18 cellular contexts compared by ENCODE assay signal in the genomic region with DNA sequence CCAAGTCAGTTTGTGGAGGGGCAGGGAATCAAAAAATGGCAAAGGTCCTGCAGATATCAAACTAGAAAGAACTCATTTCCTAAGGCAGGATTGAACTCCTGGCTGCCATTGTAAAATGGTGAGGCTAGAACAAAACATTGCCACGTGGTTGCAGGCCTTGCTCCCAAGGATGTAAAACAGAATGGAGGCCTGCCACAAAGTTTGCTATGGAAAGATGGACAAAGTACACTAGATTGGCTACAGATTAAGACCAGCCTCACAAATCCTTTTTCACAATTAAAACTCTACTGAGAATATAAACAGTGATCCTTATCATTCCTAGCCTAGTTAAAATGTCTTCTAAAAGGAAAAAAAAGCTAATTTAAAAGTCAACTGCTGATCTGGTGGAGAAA. TPM values are rescaled to one million over a fixed set of nuclear protein-coding genes. Genes with fewer than 3 reads are reported as not detected.
A peak's percentile ranks its signal among the peaks of the same experiment; 100 is the strongest.
DNase-seq lines count a peak whose midpoint lies in the region; ATAC-seq and TF ChIP-seq lines count a peak whose summit lies in the region.
"Had no signal": no experiment of that assay in that cellular context is flagged by ENCODE, and none has a peak within 500 bp of the region (broad histone marks: within the 10 kb centered on the region; RNA-seq: fewer than 3 reads in every experiment).

No MANE protein-coding gene starts in this region.

- H3K36me3 ChIP-seq in right atrium auricular region (no peaks in the 10 kb centered on the region), parathyroid adenoma (ENCODE audit: control insufficient read depth, insufficient read depth, low read length) (no peaks in the 10 kb centered on the region), uterus (no peaks in the 10 kb centered on the region)

- peaks cover 36 to 68% (median 57%) of the 10 kb centered on the region in 3 donors for H3K4me1 Mint-ChIP-seq in T-cell

- intact Hi-C loops in cardiac septum (cut with DNase I) = loop anchor here (2.0 kb wide), 1 partner anchor 31 kb away; a partner anchor contains a TSS
- intact Hi-C loops in uterus (cut with DNase I; ENCODE audit: low total_unique reads) = no loop called here
- intact Hi-C loops in posterior vena cava (cut with DNase I) = no loop called here

- CTCF ChIA-PET in T-cell (lab: Charles Lee) = no interaction called here

- peaks cover 0 to 33% of the 10 kb centered on the region in 2 donors for H3K4me1 ChIP-seq in right atrium auricular region
- H3K4me1 ChIP-seq in parathyroid adenoma = no peaks in the 10 kb centered on the region
- no peaks in the 10 kb centered on the region for H3K4me1 ChIP-seq in uterus

- no peaks in the 10 kb centered on the region for H3K27me3 ChIP-seq in right atrium auricular region
- no peaks in the 10 kb centered on the region for H3K27me3 ChIP-seq in parathyroid adenoma (ENCODE audit: control insufficient read depth, insufficient read depth, low read length)
- H3K27me3 ChIP-seq in uterus = no peaks in the 10 kb centered on the region

- no peak overlapping the region for H3K9ac ChIP-seq in parathyroid adenoma

- DNase-seq in right atrium auricular region (ENCODE audit: low spot score) (no peak), cardiac septum (ENCODE audit: low spot score) (no peak), T-cell (no peak), uterus (no peak), coronary artery (ENCODE audit: low spot score) (no peak), posterior vena cava (ENCODE audit: low spot score) (no peak)
- DNase-seq: activated CD4-positive, alpha-beta T cell treated with anti-CD3 and anti-CD28 coated beads for 36 hours; activated T-cell treated with anti-CD3 and anti-CD28 coated beads, Interleukin-2, amount 50 U/mL, for 1 hour; central memory CD4-positive, alpha-beta T cell; COR-L47; GDM1; MM.1S; NCI-H2081 treated with DMSO at 0.1 percent for 48 hours; NCI-H526 treated with DMSO at 0.1 percent for 48 hours; T-helper 2 cell had no signal

- POLR2A ChIA-PET in T-cell (lab: Charles Lee) = no interaction called here

- H2AFZ ChIP-seq in parathyroid adenoma = no peak overlapping the region

- TF ChIP-seq CTCF in right atrium auricular region (IDR thresholded peaks at IDR 0.05) (no peak), parathyroid adenoma (IDR thresholded peaks at IDR 0.05) (no peak), uterus (IDR thresholded peaks at IDR 0.05) (no peak), coronary artery (IDR thresholded peaks at IDR 0.05) (no peak)

- peaks cover 39% of the 10 kb centered on the region for H3K36me3 Mint-ChIP-seq in T-cell

- H3K9me3 ChIP-seq in right atrium auricular region (peaks cover 0 to 30% of the 10 kb centered on the region in 2 donors), parathyroid adenoma (ENCODE audit: control insufficient read depth, low read length) (no peaks in the 10 kb centered on the region), uterus (peaks cover 0 to 17% of the 10 kb centered on the region in 2 donors)

- peak overlapping the region in 2 of 3 donors; percentile 5 to 69 for H3K4me3 Mint-ChIP-seq in T-cell
- H3K4me3 Mint-ChIP-seq: activated CD4-positive, alpha-beta T cell treated with anti-CD3 and anti-CD28 coated beads for 36 hours had no signal

- ATAC-seq in T-cell (replicated peaks in 1 of 4) (no peak), HG02981 (IDR thresholded peaks at IDR 0.05; ENCODE audit: unreplicated experiment) (no peak)
- ATAC-seq: activated CD4-positive, alpha-beta T cell treated with anti-CD3 and anti-CD28 coated beads for 36 hours had no signal

- H3K4me3 ChIP-seq in right atrium auricular region (no peak overlapping the region), parathyroid adenoma (ENCODE audit: low read depth, low read length) (no peak overlapping the region), uterus (no peak overlapping the region), coronary artery (no peak overlapping the region)

- no peak overlapping the region for H3K4me2 ChIP-seq in parathyroid adenoma (ENCODE audit: low read length)

- H3K27ac ChIP-seq in right atrium auricular region = peak overlapping the region; percentile 68 to 84
- H3K27ac ChIP-seq in parathyroid adenoma = peak overlapping the region; percentile 20
- peak overlapping the region; percentile 49 to 90 for H3K27ac ChIP-seq in uterus
- H3K27ac ChIP-seq in coronary artery = peak overlapping the region in 1 of 2 donors; percentile 33
- H3K27ac ChIP-seq: RWPE1 had no signal

- no peaks in the 10 kb centered on the region for H3K27me3 Mint-ChIP-seq in T-cell
- H3K27me3 Mint-ChIP-seq: activated CD4-positive, alpha-beta T cell treated with anti-CD3 and anti-CD28 coated beads for 36 hours had no signal

- TF ChIP-seq POLR2A in uterus (IDR thresholded peaks at IDR 0.05) = no peak

- peak overlapping the region; percentile 23 to 95 for H3K27ac Mint-ChIP-seq in T-cell

- peaks cover 0 to 21% (median 7%) of the 10 kb centered on the region in 3 donors for H3K9me3 Mint-ChIP-seq in T-cell

- H3K79me2 ChIP-seq in parathyroid adenoma = peaks cover 22% of the 10 kb centered on the region

RNA-seq across cellular contexts. Expression of a gene that starts 30.9 kb away (rescaled TPM):
- total RNA-seq in right atrium auricular region = 10 to 100 TPM; 43.4 to 43.7 TPM
- 53.3 TPM for total RNA-seq in cardiac septum
- total RNA-seq in T-cell = 10 to 100 TPM; 40.6 to 67.5 (median 48.8) TPM
- total RNA-seq in uterus = 100 to 1,000 TPM in 2 of 4 donors, 10 to 100 TPM in 2; 62.0 to 164 (median 111) TPM
- 10 to 100 TPM; 57.7 to 61.5 TPM for total RNA-seq in posterior vena cava

RNA-seq across cellular contexts. Expression of a gene that starts 31.2 kb away (rescaled TPM):
- total RNA-seq in right atrium auricular region (10 to 100 TPM; 40.3 to 79.6 TPM), cardiac septum (69.6 TPM), T-cell (10 to 100 TPM; 17.6 to 33.9 (median 22.6) TPM), uterus (10 to 100 TPM; 47.5 to 97.5 (median 67.2) TPM), posterior vena cava (10 to 100 TPM; 37.6 to 43.7 TPM)
